ENCODE assay signal across 17 cellular contexts in genomic region chr1:155864393-155864792, GRCh38.
"Had no signal": no experiment of that assay in that cellular context is flagged by ENCODE, and none has a peak within 500 bp of the region (broad histone marks: within the 10 kb centered on the region; RNA-seq: fewer than 3 reads in every experiment).

No MANE protein-coding gene starts in this region.

- H3K27me3 Mint-ChIP-seq: activated CD4-positive, alpha-beta T cell treated with anti-CD3 and anti-CD28 coated beads, Interleukin-2, amount 10 ng/mL, durations not matched to agents 24 days and 14 days; activated T-helper 17 cell treated with anti-CD3 and anti-CD28 coated beads, Interleukin-2, amount 50 U/mL, for 72 hours had no signal

- H3K9me3 ChIP-seq: tibial artery had no signal

- H2AFZ ChIP-seq: hepatocyte had no signal

- H3K36me3 ChIP-seq: brain microvascular endothelial cell had no signal

- H3K27ac Mint-ChIP-seq: activated CD4-positive, alpha-beta T cell treated with anti-CD3 and anti-CD28 coated beads, Interleukin-2, amount 10 ng/mL, durations not matched to agents 24 days and 14 days; activated CD8-positive, alpha-beta T cell treated with anti-CD3 and anti-CD28 coated beads for 36 hours; activated naive CD8-positive, alpha-beta T cell treated with anti-CD3 and anti-CD28 coated beads, Interleukin-2, amount 10 ng/mL, durations not matched to agents 7 days and 5 days; activated T-helper 17 cell treated with anti-CD3 and anti-CD28 coated beads, Interleukin-2, amount 50 U/mL, for 72 hours had no signal

- DNase-seq: activated CD4-positive, alpha-beta T cell treated with anti-CD3 and anti-CD28 coated beads, Interleukin-2, amount 10 ng/mL, durations not matched to agents 24 days and 14 days; activated CD8-positive, alpha-beta T cell treated with anti-CD3 and anti-CD28 coated beads for 36 hours; activated naive CD4-positive, alpha-beta T cell; activated naive CD8-positive, alpha-beta T cell treated with anti-CD3 and anti-CD28 coated beads, Interleukin-2, amount 10 ng/mL, durations not matched to agents 7 days and 5 days; activated T-cell treated with anti-CD3 and anti-CD28 coated beads, Interleukin-2, amount 50 U/mL, for 1 hour; brain microvascular endothelial cell; erythroblast; left cardiac atrium; occipital lobe; right cardiac atrium; stimulated activated naive CD8-positive, alpha-beta T cell treated with anti-CD3 and anti-CD28 coated beads, Interleukin-15, Interleukin-2, amounts not matched to agents 100 U/mL and 50 U/mL, for 24 hours; substantia nigra; tibial artery had no signal

- ATAC-seq: activated CD8-positive, alpha-beta T cell treated with anti-CD3 and anti-CD28 coated beads for 36 hours; activated T-helper 17 cell treated with anti-CD3 and anti-CD28 coated beads, Interleukin-2, amount 50 U/mL, for 72 hours; left cardiac atrium; right cardiac atrium; stimulated activated naive CD8-positive, alpha-beta T cell treated with anti-CD3 and anti-CD28 coated beads, Interleukin-15, Interleukin-2, amounts not matched to agents 100 U/mL and 50 U/mL, for 24 hours had no signal

- H3K4me3 Mint-ChIP-seq: activated CD4-positive, alpha-beta T cell treated with anti-CD3 and anti-CD28 coated beads, Interleukin-2, amount 10 ng/mL, durations not matched to agents 24 days and 14 days; activated CD8-positive, alpha-beta T cell treated with anti-CD3 and anti-CD28 coated beads for 36 hours; activated naive CD8-positive, alpha-beta T cell treated with anti-CD3 and anti-CD28 coated beads, Interleukin-2, amount 10 ng/mL, durations not matched to agents 7 days and 5 days; activated T-helper 17 cell treated with anti-CD3 and anti-CD28 coated beads, Interleukin-2, amount 50 U/mL, for 72 hours had no signal

- H3K27ac ChIP-seq: brain microvascular endothelial cell, coronary artery, hepatocyte, skin epidermis, tibial artery had no signal

- H3K9me3 Mint-ChIP-seq: activated CD4-positive, alpha-beta T cell treated with anti-CD3 and anti-CD28 coated beads, Interleukin-2, amount 10 ng/mL, durations not matched to agents 24 days and 14 days; activated CD8-positive, alpha-beta T cell treated with anti-CD3 and anti-CD28 coated beads for 36 hours; activated naive CD8-positive, alpha-beta T cell treated with anti-CD3 and anti-CD28 coated beads, Interleukin-2, amount 10 ng/mL, durations not matched to agents 7 days and 5 days; activated T-helper 17 cell treated with anti-CD3 and anti-CD28 coated beads, Interleukin-2, amount 50 U/mL, for 72 hours had no signal

- H3K4me2 ChIP-seq: hepatocyte had no signal

- H3K4me3 ChIP-seq: coronary artery, hepatocyte, skin epidermis, tibial artery had no signal

- H3K27me3 ChIP-seq: brain microvascular endothelial cell, tibial artery had no signal
